1 cellular context compared by ENCODE assay signal in genomic region chr17:78677303-78678219, GRCh38.
TF ChIP-seq lines count a peak whose summit lies in the region.

No MANE protein-coding gene starts in this region.

TF ChIP-seq in IMR-90, 13 proteins besides CTCF, POLR2A, EP300 and RAD21 (continued from another document):
- TF ChIP-seq USF2 (IDR thresholded peaks at IDR 0.05; ENCODE audit: low read depth, low read length) (no peak), CEBPB (IDR thresholded peaks at IDR 0.05; ENCODE audit: low read depth, low read length) (no peak), BHLHE40 (IDR thresholded peaks at IDR 0.05; ENCODE audit: low read depth, low read length) (no peak), FOS (IDR thresholded peaks at IDR 0.05; ENCODE audit: low read depth, low read length) (no peak), NFE2L2 (IDR thresholded peaks at IDR 0.05; ENCODE audit: low read depth, low read length) (no peak), MXI1 (IDR thresholded peaks at IDR 0.05; ENCODE audit: borderline replicate concordance, low read depth, low read length) (no peak), MAZ (IDR thresholded peaks at IDR 0.05; ENCODE audit: borderline replicate concordance, low read depth, low read length) (no peak), ELK1 (IDR thresholded peaks at IDR 0.05; ENCODE audit: borderline replicate concordance, low read depth, low read length) (no peak), SMC3 (IDR thresholded peaks at IDR 0.05; ENCODE audit: low read depth, low read length) (no peak), CHD1 (IDR thresholded peaks at IDR 0.05; ENCODE audit: low read depth, low read length) (no peak)
